Comparison of ENCODE assay signal across 1 cellular context in the genomic region with DNA sequence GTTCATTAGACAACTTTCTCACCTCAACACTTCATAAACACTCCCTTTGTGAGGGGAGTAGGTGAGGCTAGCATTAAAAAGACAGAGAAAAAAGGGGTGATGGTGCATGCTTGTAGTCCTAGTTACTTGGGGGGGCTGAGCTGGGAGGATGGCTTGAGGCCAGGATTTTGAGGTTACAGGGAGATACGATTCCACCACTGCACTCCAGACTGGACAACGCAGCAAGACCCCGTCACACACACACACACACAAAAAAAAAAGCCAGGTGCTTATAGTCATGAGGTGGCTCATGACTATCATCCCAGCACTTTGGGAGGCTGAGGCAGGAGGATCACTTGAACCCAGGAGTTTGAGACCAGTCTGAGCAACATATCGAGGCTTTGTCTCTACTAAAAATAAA.
TF ChIP-seq lines count a peak whose summit lies in the region.

No MANE protein-coding gene starts in this region.

TF ChIP-seq in HEK293, 187 proteins besides CTCF, POLR2A, EP300 and RAD21:
- TF ChIP-seq ZNF529 (tag by site-specific recombination; IDR thresholded peaks at IDR 0.05; ENCODE audit: insufficient replicate concordance) (no peak), ZNF121 (tag by site-specific recombination; IDR thresholded peaks at IDR 0.05) (peak; percentile 94), ZNF354C (tag by site-specific recombination; IDR thresholded peaks at IDR 0.05; ENCODE audit: borderline replicate concordance, low read depth) (no peak), SCRT2 (tag by site-specific recombination; IDR thresholded peaks at IDR 0.05) (no peak)
